ENCODE assay signal across 2 cellular contexts in genomic region chr11:47270331-47271271, GRCh38.
TF ChIP-seq lines count a peak whose summit lies in the region.

No MANE protein-coding gene starts in this region.

TF ChIP-seq in WTC11, 78 proteins besides CTCF, POLR2A, EP300 and RAD21:
- no peak for TF ChIP-seq CBFB (CRISPR knock-in tag; IDR thresholded peaks at IDR 0.05; ENCODE audit: low read depth)
- TF ChIP-seq HMGXB4 (CRISPR knock-in tag; IDR thresholded peaks at IDR 0.05) = 0 out of 2 replicates have a peak, but pooled peaks have one; percentile 24

TF ChIP-seq in H1, 55 proteins besides CTCF, POLR2A, EP300 and RAD21:
- TF ChIP-seq SIN3A (conservative IDR thresholded peaks at IDR 0.05 in 1 of 2, IDR thresholded peaks at IDR 0.05 in 1 of 2; ENCODE audit: low read depth in 1 of 2, low read length in 2 of 2) = 0 out of 4 replicates have a peak, but pooled peaks have one; percentile 29 to 48
- no peak for TF ChIP-seq TBP (IDR thresholded peaks at IDR 0.05; ENCODE audit: low read depth, low read length)
- peak; percentile 1 for TF ChIP-seq ASH2L (IDR thresholded peaks at IDR 0.05; ENCODE audit: low read length)
- no peak for TF ChIP-seq SUZ12 (IDR thresholded peaks at IDR 0.05; ENCODE audit: low read length)
